Comparison of ENCODE assay signal across 8 cellular contexts in genomic region chr12:131511391-131511802, GRCh38.
A peak's percentile ranks its signal among the peaks of the same experiment; 100 is the strongest.
DNase-seq lines count a peak whose midpoint lies in the region; ATAC-seq, FAIRE-seq and TF ChIP-seq lines count a peak whose summit lies in the region.

No MANE protein-coding gene starts in this region.

- 46 to 56% (median 50%) methylated on average over 7 of the region's 7 CpGs for WGBS in stomach, 5 donors

- peaks cover 24% of the 10 kb centered on the region for H3K4me1 ChIP-seq in BLaER1
- no peaks in the 10 kb centered on the region for H3K4me1 ChIP-seq in stomach

- ATAC-seq in HG03159 (IDR thresholded peaks at IDR 0.05; ENCODE audit: unreplicated experiment): peak; percentile 97

- H3K36me3 ChIP-seq in BLaER1 (no peaks in the 10 kb centered on the region), bronchial epithelial cell (ENCODE audit: control insufficient read depth, insufficient read depth, low read length) (no peaks in the 10 kb centered on the region), stomach (no peaks in the 10 kb centered on the region)

- H3K9ac ChIP-seq in BLaER1: 0 out of 2 replicates have a peak overlapping the region, but pooled peaks have one; percentile 15

- peak overlapping the region; percentile 77 for H3K4me2 ChIP-seq in BLaER1

- H3K9me3 ChIP-seq in BLaER1 (peaks cover 10% of the 10 kb centered on the region; the same call in 1 of the 2 replicates), stomach (peaks cover 0 to 9% (median 6%) of the 10 kb centered on the region in 4 donors)

- TF ChIP-seq EP300 in stomach (IDR thresholded peaks at IDR 0.05): no peak

- peak; percentile 77 for DNase-seq in GM19238 (ENCODE audit: insufficient read length, low spot score)
- DNase-seq in T-helper 1 cell: peak in 4 of 5 donors; percentile 20 to 72 (median 30)
- peak; percentile 83 for DNase-seq in bronchial epithelial cell (ENCODE audit: low read depth)
- peak; percentile 58 to 60 for DNase-seq in stimulated activated CD4-positive, alpha-beta T cell treated with anti-CD3 and anti-CD28 coated beads, Interleukin-15, amount 100 ng/mL, for 48 hours (ENCODE audit: low read depth in 2 of 2)
- no peak for DNase-seq in HuH-7 (ENCODE audit: low spot score)
- no peak for DNase-seq in stomach

- intact Hi-C loops in stomach (cut with DNase I; ENCODE audit: low total_unique reads): no loop called here

- no peaks in the 10 kb centered on the region for H4K20me1 ChIP-seq in BLaER1

- H3K27me3 ChIP-seq in BLaER1 (no peaks in the 10 kb centered on the region; the same call in 1 of the 2 replicates), bronchial epithelial cell (ENCODE audit: control insufficient read depth, insufficient read depth, low read length) (no peaks in the 10 kb centered on the region), stomach (peaks cover 0 to 3% (median 0%) of the 10 kb centered on the region in 3 donors)

- TF ChIP-seq POLR2A in stomach (IDR thresholded peaks at IDR 0.05): no peak

- FAIRE-seq in bronchial epithelial cell (lab: Jason Lieb, UNC): no peak

- H3K4me3 ChIP-seq in BLaER1 (no peak overlapping the region), bronchial epithelial cell (ENCODE audit: low read depth, low read length) (no peak overlapping the region), stomach (no peak overlapping the region)

- no peak for TF ChIP-seq CTCF in bronchial epithelial cell (IDR thresholded peaks at IDR 0.05; ENCODE audit: insufficient read depth, low read length, severe bottlenecking)
- TF ChIP-seq CTCF in stomach (IDR thresholded peaks at IDR 0.05): no peak

- peak overlapping the region; percentile 32; the same call in 1 of the 2 replicates for H3K27ac ChIP-seq in BLaER1
- H3K27ac ChIP-seq in stomach: no peak overlapping the region

Comparison
In these comparisons a context has a peak if more than half of its experiments do, and no peak if none do; other contexts are left out.
1. DNase-seq: peak in GM19238 (single experiment), T-helper 1 cell (4 of 5), bronchial epithelial cell (single experiment) and stimulated activated CD4-positive, alpha-beta T cell treated with anti-CD3 and anti-CD28 coated beads, Interleukin-15, amount 100 ng/mL, for 48 hours (2 of 2); none in HuH-7 (single experiment) and stomach (single experiment).